Comparison of ENCODE assay signal across 1 cellular context in the genomic region with DNA sequence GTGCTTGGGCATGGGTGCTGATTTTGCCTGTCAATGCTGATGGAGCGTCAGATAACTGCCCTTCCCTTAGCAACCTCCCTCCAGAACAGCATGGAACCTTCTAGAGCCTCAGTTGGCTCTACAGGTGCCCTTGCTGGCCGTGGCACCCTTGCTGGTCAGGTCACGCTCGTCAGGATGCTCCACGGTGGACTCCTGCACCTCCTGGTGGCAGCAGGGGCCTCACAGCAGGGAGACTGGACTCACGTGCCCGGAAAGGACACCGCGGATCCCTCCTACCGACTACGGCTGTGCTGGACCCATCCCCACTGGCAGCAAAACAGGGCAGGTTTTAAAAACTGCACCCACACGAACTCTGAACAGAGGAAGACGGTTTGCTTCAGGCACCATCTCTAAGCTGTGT.
A peak's percentile ranks its signal among the peaks of the same experiment; 100 is the strongest.
TF ChIP-seq lines count a peak whose summit lies in the region.

No MANE protein-coding gene starts in this region.

TF ChIP-seq in HepG2, 621 proteins besides CTCF, POLR2A, EP300 and RAD21 (continued from another document and continues in another):
- TF ChIP-seq, protein P1, sequence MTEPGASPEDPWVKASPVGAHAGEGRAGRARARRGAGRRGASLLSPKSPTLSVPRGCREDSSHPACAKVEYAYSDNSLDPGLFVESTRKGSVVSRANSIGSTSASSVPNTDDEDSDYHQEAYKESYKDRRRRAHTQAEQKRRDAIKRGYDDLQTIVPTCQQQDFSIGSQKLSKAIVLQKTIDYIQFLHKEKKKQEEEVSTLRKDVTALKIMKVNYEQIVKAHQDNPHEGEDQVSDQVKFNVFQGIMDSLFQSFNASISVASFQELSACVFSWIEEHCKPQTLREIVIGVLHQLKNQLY (CRISPR knock-in tag; IDR thresholded peaks at IDR 0.05): no peak
- TF ChIP-seq BHLHE40 (IDR thresholded peaks at IDR 0.05; ENCODE audit: low read length) (peak; percentile 96), ZNF674 (CRISPR knock-in tag; IDR thresholded peaks at IDR 0.05; ENCODE audit: low read depth) (no peak), SMARCC2 (IDR thresholded peaks at IDR 0.05) (no peak), ZIK1 (CRISPR knock-in tag; IDR thresholded peaks at IDR 0.05; ENCODE audit: borderline replicate concordance, low read depth) (no peak), MTF1 (CRISPR knock-in tag; IDR thresholded peaks at IDR 0.05) (no peak), ZNF260 (CRISPR knock-in tag; IDR thresholded peaks at IDR 0.05; ENCODE audit: borderline replicate concordance, low read depth) (no peak), HNRNPH1 (optimal IDR thresholded peaks at IDR 0.05; ENCODE audit: low read depth, low read length) (no peak), KLF16 (CRISPR knock-in tag; IDR thresholded peaks at IDR 0.05) (no peak), ZNF619 (CRISPR knock-in tag; IDR thresholded peaks at IDR 0.05) (no peak), MED8 (CRISPR knock-in tag; IDR thresholded peaks at IDR 0.05; ENCODE audit: insufficient replicate concordance) (no peak), STAG1 (CRISPR knock-in tag; IDR thresholded peaks at IDR 0.05) (peak; percentile 56), ZNF776 (CRISPR knock-in tag; IDR thresholded peaks at IDR 0.05) (no peak), NFIC (IDR thresholded peaks at IDR 0.05; ENCODE audit: low read length) (no peak), SALL1 (CRISPR knock-in tag; IDR thresholded peaks at IDR 0.05) (peak; percentile 14; the same call in 1 of the 2 replicates), NFE2L2 (IDR thresholded peaks at IDR 0.05; ENCODE audit: low read length) (no peak), ETV5 (CRISPR knock-in tag; IDR thresholded peaks at IDR 0.05; ENCODE audit: borderline replicate concordance) (0 out of 2 replicates have a peak, but pooled peaks have one; percentile 18), ZNF430 (CRISPR knock-in tag; IDR thresholded peaks at IDR 0.05) (no peak), ZNF644 (CRISPR knock-in tag; IDR thresholded peaks at IDR 0.05; ENCODE audit: low read depth) (no peak), SMC3 (IDR thresholded peaks at IDR 0.05; ENCODE audit: low read length) (no peak), ZNF20 (CRISPR knock-in tag; IDR thresholded peaks at IDR 0.05) (no peak)
- TF ChIP-seq, protein P2, sequence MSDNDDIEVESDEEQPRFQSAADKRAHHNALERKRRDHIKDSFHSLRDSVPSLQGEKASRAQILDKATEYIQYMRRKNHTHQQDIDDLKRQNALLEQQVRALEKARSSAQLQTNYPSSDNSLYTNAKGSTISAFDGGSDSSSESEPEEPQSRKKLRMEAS (IDR thresholded peaks at IDR 0.05): peak; percentile 34; the same call in 1 of the 2 replicates
- TF ChIP-seq, protein P3, sequence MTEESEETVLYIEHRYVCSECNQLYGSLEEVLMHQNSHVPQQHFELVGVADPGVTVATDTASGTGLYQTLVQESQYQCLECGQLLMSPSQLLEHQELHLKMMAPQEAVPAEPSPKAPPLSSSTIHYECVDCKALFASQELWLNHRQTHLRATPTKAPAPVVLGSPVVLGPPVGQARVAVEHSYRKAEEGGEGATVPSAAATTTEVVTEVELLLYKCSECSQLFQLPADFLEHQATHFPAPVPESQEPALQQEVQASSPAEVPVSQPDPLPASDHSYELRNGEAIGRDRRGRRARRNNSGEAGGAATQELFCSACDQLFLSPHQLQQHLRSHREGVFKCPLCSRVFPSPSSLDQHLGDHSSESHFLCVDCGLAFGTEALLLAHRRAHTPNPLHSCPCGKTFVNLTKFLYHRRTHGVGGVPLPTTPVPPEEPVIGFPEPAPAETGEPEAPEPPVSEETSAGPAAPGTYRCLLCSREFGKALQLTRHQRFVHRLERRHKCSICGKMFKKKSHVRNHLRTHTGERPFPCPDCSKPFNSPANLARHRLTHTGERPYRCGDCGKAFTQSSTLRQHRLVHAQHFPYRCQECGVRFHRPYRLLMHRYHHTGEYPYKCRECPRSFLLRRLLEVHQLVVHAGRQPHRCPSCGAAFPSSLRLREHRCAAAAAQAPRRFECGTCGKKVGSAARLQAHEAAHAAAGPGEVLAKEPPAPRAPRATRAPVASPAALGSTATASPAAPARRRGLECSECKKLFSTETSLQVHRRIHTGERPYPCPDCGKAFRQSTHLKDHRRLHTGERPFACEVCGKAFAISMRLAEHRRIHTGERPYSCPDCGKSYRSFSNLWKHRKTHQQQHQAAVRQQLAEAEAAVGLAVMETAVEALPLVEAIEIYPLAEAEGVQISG (CRISPR knock-in tag; IDR thresholded peaks at IDR 0.05): 0 out of 2 replicates have a peak, but pooled peaks have one; percentile 18
- TF ChIP-seq, protein P4, sequence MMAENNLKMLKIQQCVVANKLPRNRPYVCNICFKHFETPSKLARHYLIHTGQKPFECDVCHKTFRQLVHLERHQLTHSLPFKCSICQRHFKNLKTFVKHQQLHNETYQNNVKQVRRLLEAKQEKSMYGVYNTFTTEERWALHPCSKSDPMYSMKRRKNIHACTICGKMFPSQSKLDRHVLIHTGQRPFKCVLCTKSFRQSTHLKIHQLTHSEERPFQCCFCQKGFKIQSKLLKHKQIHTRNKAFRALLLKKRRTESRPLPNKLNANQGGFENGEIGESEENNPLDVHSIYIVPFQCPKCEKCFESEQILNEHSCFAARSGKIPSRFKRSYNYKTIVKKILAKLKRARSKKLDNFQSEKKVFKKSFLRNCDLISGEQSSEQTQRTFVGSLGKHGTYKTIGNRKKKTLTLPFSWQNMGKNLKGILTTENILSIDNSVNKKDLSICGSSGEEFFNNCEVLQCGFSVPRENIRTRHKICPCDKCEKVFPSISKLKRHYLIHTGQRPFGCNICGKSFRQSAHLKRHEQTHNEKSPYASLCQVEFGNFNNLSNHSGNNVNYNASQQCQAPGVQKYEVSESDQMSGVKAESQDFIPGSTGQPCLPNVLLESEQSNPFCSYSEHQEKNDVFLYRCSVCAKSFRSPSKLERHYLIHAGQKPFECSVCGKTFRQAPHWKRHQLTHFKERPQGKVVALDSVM (CRISPR knock-in tag; IDR thresholded peaks at IDR 0.05): no peak
- TF ChIP-seq, protein P5, sequence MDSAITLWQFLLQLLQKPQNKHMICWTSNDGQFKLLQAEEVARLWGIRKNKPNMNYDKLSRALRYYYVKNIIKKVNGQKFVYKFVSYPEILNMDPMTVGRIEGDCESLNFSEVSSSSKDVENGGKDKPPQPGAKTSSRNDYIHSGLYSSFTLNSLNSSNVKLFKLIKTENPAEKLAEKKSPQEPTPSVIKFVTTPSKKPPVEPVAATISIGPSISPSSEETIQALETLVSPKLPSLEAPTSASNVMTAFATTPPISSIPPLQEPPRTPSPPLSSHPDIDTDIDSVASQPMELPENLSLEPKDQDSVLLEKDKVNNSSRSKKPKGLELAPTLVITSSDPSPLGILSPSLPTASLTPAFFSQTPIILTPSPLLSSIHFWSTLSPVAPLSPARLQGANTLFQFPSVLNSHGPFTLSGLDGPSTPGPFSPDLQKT (CRISPR knock-in tag; IDR thresholded peaks at IDR 0.05; ENCODE audit: borderline replicate concordance): no peak
- TF ChIP-seq, protein P6, sequence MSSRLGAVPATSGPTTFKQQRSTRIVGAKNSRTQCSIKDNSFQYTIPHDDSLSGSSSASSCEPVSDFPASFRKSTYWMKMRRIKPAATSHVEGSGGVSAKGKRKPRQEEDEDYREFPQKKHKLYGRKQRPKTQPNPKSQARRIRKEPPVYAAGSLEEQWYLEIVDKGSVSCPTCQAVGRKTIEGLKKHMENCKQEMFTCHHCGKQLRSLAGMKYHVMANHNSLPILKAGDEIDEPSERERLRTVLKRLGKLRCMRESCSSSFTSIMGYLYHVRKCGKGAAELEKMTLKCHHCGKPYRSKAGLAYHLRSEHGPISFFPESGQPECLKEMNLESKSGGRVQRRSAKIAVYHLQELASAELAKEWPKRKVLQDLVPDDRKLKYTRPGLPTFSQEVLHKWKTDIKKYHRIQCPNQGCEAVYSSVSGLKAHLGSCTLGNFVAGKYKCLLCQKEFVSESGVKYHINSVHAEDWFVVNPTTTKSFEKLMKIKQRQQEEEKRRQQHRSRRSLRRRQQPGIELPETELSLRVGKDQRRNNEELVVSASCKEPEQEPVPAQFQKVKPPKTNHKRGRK (CRISPR knock-in tag; IDR thresholded peaks at IDR 0.05): no peak
- TF ChIP-seq, protein P7, sequence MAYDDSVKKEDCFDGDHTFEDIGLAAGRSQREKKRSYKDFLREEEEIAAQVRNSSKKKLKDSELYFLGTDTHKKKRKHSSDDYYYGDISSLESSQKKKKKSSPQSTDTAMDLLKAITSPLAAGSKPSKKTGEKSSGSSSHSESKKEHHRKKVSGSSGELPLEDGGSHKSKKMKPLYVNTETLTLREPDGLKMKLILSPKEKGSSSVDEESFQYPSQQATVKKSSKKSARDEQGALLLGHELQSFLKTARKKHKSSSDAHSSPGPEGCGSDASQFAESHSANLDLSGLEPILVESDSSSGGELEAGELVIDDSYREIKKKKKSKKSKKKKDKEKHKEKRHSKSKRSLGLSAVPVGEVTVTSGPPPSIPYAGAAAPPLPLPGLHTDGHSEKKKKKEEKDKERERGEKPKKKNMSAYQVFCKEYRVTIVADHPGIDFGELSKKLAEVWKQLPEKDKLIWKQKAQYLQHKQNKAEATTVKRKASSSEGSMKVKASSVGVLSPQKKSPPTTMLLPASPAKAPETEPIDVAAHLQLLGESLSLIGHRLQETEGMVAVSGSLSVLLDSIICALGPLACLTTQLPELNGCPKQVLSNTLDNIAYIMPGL (CRISPR knock-in tag; IDR thresholded peaks at IDR 0.05; ENCODE audit: borderline replicate concordance in 1 of 2, low read depth in 1 of 2): no peak
- TF ChIP-seq, protein P8, sequence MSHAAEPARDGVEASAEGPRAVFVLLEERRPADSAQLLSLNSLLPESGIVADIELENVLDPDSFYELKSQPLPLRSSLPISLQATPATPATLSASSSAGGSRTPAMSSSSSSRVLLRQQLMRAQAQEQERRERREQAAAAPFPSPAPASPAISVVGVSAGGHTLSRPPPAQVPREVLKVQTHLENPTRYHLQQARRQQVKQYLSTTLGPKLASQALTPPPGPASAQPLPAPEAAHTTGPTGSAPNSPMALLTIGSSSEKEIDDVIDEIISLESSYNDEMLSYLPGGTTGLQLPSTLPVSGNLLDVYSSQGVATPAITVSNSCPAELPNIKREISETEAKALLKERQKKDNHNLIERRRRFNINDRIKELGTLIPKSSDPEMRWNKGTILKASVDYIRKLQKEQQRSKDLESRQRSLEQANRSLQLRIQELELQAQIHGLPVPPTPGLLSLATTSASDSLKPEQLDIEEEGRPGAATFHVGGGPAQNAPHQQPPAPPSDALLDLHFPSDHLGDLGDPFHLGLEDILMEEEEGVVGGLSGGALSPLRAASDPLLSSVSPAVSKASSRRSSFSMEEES (CRISPR knock-in tag; IDR thresholded peaks at IDR 0.05): peak; percentile 39; the same call in 1 of the 2 replicates
- TF ChIP-seq, protein P9, sequence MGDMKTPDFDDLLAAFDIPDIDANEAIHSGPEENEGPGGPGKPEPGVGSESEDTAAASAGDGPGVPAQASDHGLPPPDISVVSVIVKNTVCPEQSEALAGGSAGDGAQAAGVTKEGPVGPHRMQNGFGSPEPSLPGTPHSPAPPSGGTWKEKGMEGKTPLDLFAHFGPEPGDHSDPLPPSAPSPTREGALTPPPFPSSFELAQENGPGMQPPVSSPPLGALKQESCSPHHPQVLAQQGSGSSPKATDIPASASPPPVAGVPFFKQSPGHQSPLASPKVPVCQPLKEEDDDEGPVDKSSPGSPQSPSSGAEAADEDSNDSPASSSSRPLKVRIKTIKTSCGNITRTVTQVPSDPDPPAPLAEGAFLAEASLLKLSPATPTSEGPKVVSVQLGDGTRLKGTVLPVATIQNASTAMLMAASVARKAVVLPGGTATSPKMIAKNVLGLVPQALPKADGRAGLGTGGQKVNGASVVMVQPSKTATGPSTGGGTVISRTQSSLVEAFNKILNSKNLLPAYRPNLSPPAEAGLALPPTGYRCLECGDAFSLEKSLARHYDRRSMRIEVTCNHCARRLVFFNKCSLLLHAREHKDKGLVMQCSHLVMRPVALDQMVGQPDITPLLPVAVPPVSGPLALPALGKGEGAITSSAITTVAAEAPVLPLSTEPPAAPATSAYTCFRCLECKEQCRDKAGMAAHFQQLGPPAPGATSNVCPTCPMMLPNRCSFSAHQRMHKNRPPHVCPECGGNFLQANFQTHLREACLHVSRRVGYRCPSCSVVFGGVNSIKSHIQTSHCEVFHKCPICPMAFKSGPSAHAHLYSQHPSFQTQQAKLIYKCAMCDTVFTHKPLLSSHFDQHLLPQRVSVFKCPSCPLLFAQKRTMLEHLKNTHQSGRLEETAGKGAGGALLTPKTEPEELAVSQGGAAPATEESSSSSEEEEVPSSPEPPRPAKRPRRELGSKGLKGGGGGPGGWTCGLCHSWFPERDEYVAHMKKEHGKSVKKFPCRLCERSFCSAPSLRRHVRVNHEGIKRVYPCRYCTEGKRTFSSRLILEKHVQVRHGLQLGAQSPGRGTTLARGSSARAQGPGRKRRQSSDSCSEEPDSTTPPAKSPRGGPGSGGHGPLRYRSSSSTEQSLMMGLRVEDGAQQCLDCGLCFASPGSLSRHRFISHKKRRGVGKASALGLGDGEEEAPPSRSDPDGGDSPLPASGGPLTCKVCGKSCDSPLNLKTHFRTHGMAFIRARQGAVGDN (CRISPR knock-in tag; IDR thresholded peaks at IDR 0.05): peak; percentile 60
- TF ChIP-seq, protein P10, sequence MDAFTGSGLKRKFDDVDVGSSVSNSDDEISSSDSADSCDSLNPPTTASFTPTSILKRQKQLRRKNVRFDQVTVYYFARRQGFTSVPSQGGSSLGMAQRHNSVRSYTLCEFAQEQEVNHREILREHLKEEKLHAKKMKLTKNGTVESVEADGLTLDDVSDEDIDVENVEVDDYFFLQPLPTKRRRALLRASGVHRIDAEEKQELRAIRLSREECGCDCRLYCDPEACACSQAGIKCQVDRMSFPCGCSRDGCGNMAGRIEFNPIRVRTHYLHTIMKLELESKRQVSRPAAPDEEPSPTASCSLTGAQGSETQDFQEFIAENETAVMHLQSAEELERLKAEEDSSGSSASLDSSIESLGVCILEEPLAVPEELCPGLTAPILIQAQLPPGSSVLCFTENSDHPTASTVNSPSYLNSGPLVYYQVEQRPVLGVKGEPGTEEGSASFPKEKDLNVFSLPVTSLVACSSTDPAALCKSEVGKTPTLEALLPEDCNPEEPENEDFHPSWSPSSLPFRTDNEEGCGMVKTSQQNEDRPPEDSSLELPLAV (CRISPR knock-in tag; conservative IDR thresholded peaks at IDR 0.05; ENCODE audit: low read depth): no peak
- TF ChIP-seq, protein P11, sequence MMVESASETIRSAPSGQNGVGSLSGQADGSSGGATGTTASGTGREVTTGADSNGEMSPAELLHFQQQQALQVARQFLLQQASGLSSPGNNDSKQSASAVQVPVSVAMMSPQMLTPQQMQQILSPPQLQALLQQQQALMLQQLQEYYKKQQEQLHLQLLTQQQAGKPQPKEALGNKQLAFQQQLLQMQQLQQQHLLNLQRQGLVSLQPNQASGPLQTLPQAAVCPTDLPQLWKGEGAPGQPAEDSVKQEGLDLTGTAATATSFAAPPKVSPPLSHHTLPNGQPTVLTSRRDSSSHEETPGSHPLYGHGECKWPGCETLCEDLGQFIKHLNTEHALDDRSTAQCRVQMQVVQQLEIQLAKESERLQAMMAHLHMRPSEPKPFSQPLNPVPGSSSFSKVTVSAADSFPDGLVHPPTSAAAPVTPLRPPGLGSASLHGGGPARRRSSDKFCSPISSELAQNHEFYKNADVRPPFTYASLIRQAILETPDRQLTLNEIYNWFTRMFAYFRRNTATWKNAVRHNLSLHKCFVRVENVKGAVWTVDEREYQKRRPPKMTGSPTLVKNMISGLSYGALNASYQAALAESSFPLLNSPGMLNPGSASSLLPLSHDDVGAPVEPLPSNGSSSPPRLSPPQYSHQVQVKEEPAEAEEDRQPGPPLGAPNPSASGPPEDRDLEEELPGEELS (CRISPR knock-in tag; IDR thresholded peaks at IDR 0.05): no peak
- TF ChIP-seq, protein P12, sequence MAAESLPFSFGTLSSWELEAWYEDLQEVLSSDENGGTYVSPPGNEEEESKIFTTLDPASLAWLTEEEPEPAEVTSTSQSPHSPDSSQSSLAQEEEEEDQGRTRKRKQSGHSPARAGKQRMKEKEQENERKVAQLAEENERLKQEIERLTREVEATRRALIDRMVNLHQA (CRISPR knock-in tag; IDR thresholded peaks at IDR 0.05): no peak
